ENCODE assay signal across 17 cellular contexts in genomic region chr7:141023305-141023704, GRCh38. TPM values are rescaled to one million over a fixed set of nuclear protein-coding genes. Genes with fewer than 3 reads are reported as not detected.
"Had no signal": no experiment of that assay in that cellular context is flagged by ENCODE, and none has a peak within 500 bp of the region (broad histone marks: within the 10 kb centered on the region; RNA-seq: fewer than 3 reads in every experiment).

No MANE protein-coding gene starts in this region.

- H3K4me1 ChIP-seq: left ventricle myocardium inferior, SJCRH30, stomach had no signal

- H3K27ac ChIP-seq: left ventricle myocardium inferior, ovary, SJCRH30, stomach, thoracic aorta, VCaP had no signal

- H3K4me3 ChIP-seq: left ventricle myocardium inferior, ovary, SJCRH30, stomach, thoracic aorta had no signal

- H3K9me3 ChIP-seq: ovary had no signal

- H3K27ac Mint-ChIP-seq: endodermal cell had no signal

- H3K4me1 Mint-ChIP-seq: endodermal cell, neural crest cell had no signal

- DNase-seq: activated CD4-positive, alpha-beta T cell treated with anti-CD3 and anti-CD28 coated beads for 48 hours; activated CD8-positive, alpha-beta memory T cell treated with anti-CD3 and anti-CD28 coated beads, Interleukin-2, amount 50 U/mL, for 48 hours; anterior cingulate cortex; endodermal cell; erythroblast; left ventricle myocardium inferior; mesenchymal stem cell; ovary; SJCRH30; stimulated activated CD4-positive, alpha-beta T cell treated with anti-CD3 and anti-CD28 coated beads, Interleukin-4, amount 100 ng/mL, for 1 hour; stimulated activated CD8-positive, alpha-beta memory T cell treated with anti-CD3 and anti-CD28 coated beads, Interleukin-4, amount 100 ng/mL, for 48 hours; stomach; SW 1271 had no signal

- H3K36me3 ChIP-seq: left ventricle myocardium inferior, ovary, SJCRH30, stomach, thoracic aorta had no signal

- H3K4me3 Mint-ChIP-seq: endodermal cell, neural crest cell had no signal

- H3K27me3 ChIP-seq: ovary, SJCRH30, stomach had no signal

RNA-seq across cellular contexts. Expression of gene TMEM178B, which starts 50.6 kb away (rescaled TPM):
- polyA plus RNA-seq: keratinocyte had no signal
